ENCODE assay signal across 16 cellular contexts in the genomic region with DNA sequence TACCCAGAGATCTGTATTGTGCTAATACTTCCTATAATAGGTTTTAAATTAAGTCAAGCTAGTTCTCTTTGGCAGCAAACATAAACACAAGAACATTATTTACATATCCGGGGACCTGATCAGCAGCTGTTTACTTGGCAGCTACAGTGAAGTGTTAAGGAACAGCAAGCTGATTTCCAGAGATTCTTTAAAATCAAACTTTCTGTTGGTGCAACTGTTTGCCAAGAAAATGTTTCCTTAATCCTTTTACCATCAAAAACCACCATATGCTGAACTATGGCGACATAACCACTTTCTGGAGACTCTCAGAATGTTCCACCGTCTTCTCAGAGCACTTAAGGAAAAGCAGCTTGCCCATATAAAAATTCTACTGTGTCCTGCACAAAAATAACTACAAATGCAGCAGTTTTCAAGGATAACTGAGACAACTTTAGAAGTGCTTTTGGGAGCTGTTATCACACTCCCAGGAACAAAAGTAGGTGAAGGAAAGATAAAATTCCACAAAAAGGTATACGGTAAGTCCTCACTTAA.
"Had no signal": no experiment of that assay in that cellular context is flagged by ENCODE, and none has a peak within 500 bp of the region (broad histone marks: within the 10 kb centered on the region; RNA-seq: fewer than 3 reads in every experiment).

No MANE protein-coding gene starts in this region.

- H3K27me3 Mint-ChIP-seq: naive thymus-derived CD4-positive, alpha-beta T cell had no signal

- H3K27me3 ChIP-seq: adrenal gland, neutrophil, right atrium auricular region, stomach had no signal

- H3K9me3 Mint-ChIP-seq: central memory CD8-positive, alpha-beta T cell; effector memory CD8-positive, alpha-beta T cell; immature natural killer cell had no signal

- H3K27ac Mint-ChIP-seq: effector memory CD8-positive, alpha-beta T cell; immature natural killer cell had no signal

- H3K4me3 ChIP-seq: lung, right atrium auricular region, stomach had no signal

- H3K27ac ChIP-seq: neutrophil, right atrium auricular region, stomach had no signal

- H3K4me3 Mint-ChIP-seq: central memory CD8-positive, alpha-beta T cell; effector memory CD8-positive, alpha-beta T cell; immature natural killer cell; naive thymus-derived CD4-positive, alpha-beta T cell had no signal

- DNase-seq: activated CD4-positive, alpha-beta T cell treated with anti-CD3 and anti-CD28 coated beads, Interleukin-2, amount 50 U/mL, for 48 hours; activated gamma-delta T cell; activated T-cell treated with anti-CD3 and anti-CD28 coated beads, Interleukin-2, amount 50 U/mL, for 48 hours; adrenal gland; effector memory CD8-positive, alpha-beta T cell; foreskin fibroblast; immature natural killer cell; left colon; naive thymus-derived CD4-positive, alpha-beta T cell; posterior cingulate gyrus; small intestine; stomach had no signal

- H3K4me1 Mint-ChIP-seq: immature natural killer cell had no signal
